1 cellular context compared by ENCODE assay signal in genomic region chr2:189426886-189427285, GRCh38.
TF ChIP-seq lines count a peak whose summit lies in the region.

No MANE protein-coding gene starts in this region.

TF ChIP-seq in H1, 55 proteins besides CTCF, POLR2A, EP300 and RAD21 (continued from another document):
- TF ChIP-seq ATF2 (IDR thresholded peaks at IDR 0.05; ENCODE audit: low read length) = no peak
- TF ChIP-seq GTF2F1 (IDR thresholded peaks at IDR 0.05; ENCODE audit: borderline replicate concordance, low read depth, low read length) = no peak
- no peak for TF ChIP-seq EGR1 (IDR thresholded peaks at IDR 0.05; ENCODE audit: borderline replicate concordance, low read depth, low read length)
- TF ChIP-seq CHD2 (IDR thresholded peaks at IDR 0.05; ENCODE audit: low read length) = no peak
- no peak for TF ChIP-seq PHF8 (conservative IDR thresholded peaks at IDR 0.05; ENCODE audit: low read depth, low read length)
TF ChIP-seq in H1: peak in this region for 0.
